24 cellular contexts compared by ENCODE assay signal in genomic region chr13:82664183-82664582, GRCh38.
"Had no signal": no experiment of that assay in that cellular context is flagged by ENCODE, and none has a peak within 500 bp of the region (broad histone marks: within the 10 kb centered on the region; RNA-seq: fewer than 3 reads in every experiment).

No MANE protein-coding gene starts in this region.

- H3K27ac ChIP-seq: colonic mucosa, coronary artery, dorsolateral prefrontal cortex, epithelial cell of prostate, esophagus muscularis mucosa, esophagus squamous epithelium, foreskin keratinocyte, gastrocnemius medialis, gastroesophageal sphincter, heart left ventricle, heart right ventricle had no signal

- H3K4me1 ChIP-seq: colonic mucosa, esophagus muscularis mucosa, esophagus squamous epithelium, foreskin keratinocyte, gastrocnemius medialis, gastroesophageal sphincter, heart left ventricle, heart right ventricle had no signal

- H3K27me3 ChIP-seq: colonic mucosa, dorsolateral prefrontal cortex, esophagus muscularis mucosa, esophagus squamous epithelium, foreskin keratinocyte, gastrocnemius medialis, gastroesophageal sphincter, heart left ventricle, heart right ventricle had no signal

- H3K36me3 ChIP-seq: colonic mucosa, esophagus muscularis mucosa, esophagus squamous epithelium, gastrocnemius medialis, gastroesophageal sphincter, heart left ventricle, heart right ventricle had no signal

- ATAC-seq: effector memory CD8-positive, alpha-beta T cell; esophagus mucosa; foreskin keratinocyte; gastrocnemius medialis; gastroesophageal sphincter; heart left ventricle; heart right ventricle had no signal

- H3K4me3 ChIP-seq: colonic mucosa, coronary artery, dorsolateral prefrontal cortex, esophagus muscularis mucosa, esophagus squamous epithelium, gastrocnemius medialis, gastroesophageal sphincter, heart left ventricle, heart right ventricle had no signal

- DNase-seq: colonic mucosa; cortex of kidney; dermis blood vessel endothelial cell; dorsolateral prefrontal cortex; effector CD4-positive, alpha-beta T cell; effector CD8-positive, alpha-beta T cell; effector memory CD4-positive, alpha-beta T cell; effector memory CD8-positive, alpha-beta T cell; endodermal cell; erythroblast; esophagus squamous epithelium; foreskin fibroblast; foreskin keratinocyte; foreskin melanocyte; gastrocnemius medialis; glutamatergic neuron; head of caudate nucleus; heart left ventricle; heart right ventricle had no signal

- H3K9me3 ChIP-seq: colonic mucosa, esophagus muscularis mucosa, esophagus squamous epithelium, gastrocnemius medialis, gastroesophageal sphincter, heart left ventricle, heart right ventricle had no signal
